Comparison of ENCODE assay signal across 25 cellular contexts in genomic region chr9:109005678-109006077, GRCh38. TPM values are rescaled to one million over a fixed set of nuclear protein-coding genes. Genes with fewer than 3 reads are reported as not detected.
DNase-seq lines count a peak whose midpoint lies in the region; ATAC-seq, FAIRE-seq and TF ChIP-seq lines count a peak whose summit lies in the region.
"Had no signal": no experiment of that assay in that cellular context is flagged by ENCODE, and none has a peak within 500 bp of the region (broad histone marks: within the 10 kb centered on the region; RNA-seq: fewer than 3 reads in every experiment).

No MANE protein-coding gene starts in this region.

- peak; percentile 11 for FAIRE-seq in A204.1 (lab: Jason Lieb, UNC)
- peak; percentile 12 for FAIRE-seq in RCC 7860 (lab: Jason Lieb, UNC)
- FAIRE-seq: GM12891, GM19239 had no signal

- ATAC-seq in left colon, result peak; percentile 62

- POLR2A ChIA-PET in RWPE1 (lab: Yijun Ruan, JAX; ENCODE audit: low non-redundant PET), result no interaction called here

- no peak for TF ChIP-seq CTCF in left ventricle myocardium inferior (IDR thresholded peaks at IDR 0.05; ENCODE audit: borderline replicate concordance)
- no peak for TF ChIP-seq CTCF in RWPE1 (conservative IDR thresholded peaks at IDR 0.05; ENCODE audit: low read depth)

- no peak overlapping the region for H3K4me3 ChIP-seq in left ventricle myocardium inferior
- H3K4me3 ChIP-seq: BLaER1 had no signal

- intact Hi-C loops in left ventricle myocardium inferior (cut with micrococcal nuclease) (no loop called here), cardiac septum (cut with DNase I) (no loop called here), left colon (cut with DNase I, micrococcal nuclease) (no loop called here)

- H3K27ac ChIP-seq in left ventricle myocardium inferior (replicated peaks) (peak overlapping the region; percentile 55), RWPE1 (no peak overlapping the region)
- H3K27ac ChIP-seq: 22Rv1, BLaER1 had no signal

- peaks cover 13% of the 10 kb centered on the region for H3K9me3 ChIP-seq in left ventricle myocardium inferior (replicated peaks)
- H3K9me3 ChIP-seq: BE2C had no signal

- peaks cover 45% of the 10 kb centered on the region for H3K4me1 ChIP-seq in left ventricle myocardium inferior
- H3K4me1 ChIP-seq: BE2C had no signal

- CTCF ChIA-PET in RWPE1 (lab: Yijun Ruan, JAX), result no interaction called here

- DNase-seq in left ventricle myocardium inferior (no peak), cardiac septum (ENCODE audit: low spot score) (no peak), RCC 7860 (ENCODE audit: low spot score) (no peak), left colon (no peak), HT-29 (ENCODE audit: low spot score) (no peak), RWPE1 (ENCODE audit: low spot score) (no peak)
- DNase-seq: ACHN; BE2C; C1 segment of cervical spinal cord; CD4-positive, alpha-beta memory T cell; CD4-positive, CD25-positive, alpha-beta regulatory T cell; CD8-positive, alpha-beta memory T cell; COR-L47; DMS 273 treated with DMSO at 0.1 percent for 48 hours; DMS153; DMS53; DMS79; DND-41; EL; GF-D8 had no signal

- H3K27me3 ChIP-seq in left ventricle myocardium inferior (ENCODE audit: low read depth), result no peaks in the 10 kb centered on the region
- H3K27me3 ChIP-seq: BE2C, BLaER1 had no signal

- peaks cover 12% of the 10 kb centered on the region for H3K36me3 ChIP-seq in left ventricle myocardium inferior
- H3K36me3 ChIP-seq: BE2C had no signal

RNA-seq across cellular contexts. Expression of gene CTNNAL1, which starts 7.6 kb away (rescaled TPM):
- total RNA-seq in left ventricle myocardium inferior (78.2 TPM), cardiac septum (72.8 TPM), left colon (10 to 100 TPM in 1 of 2 donors, 1 to 10 TPM in 1; 7.6 to 13.1 TPM)
- total RNA-seq in HT-29 (2014; rRNA removed; shearing (Covaris generic)), result 24.7 and 26.7 TPM in 2 replicates
